Comparison of ENCODE assay signal across 12 cellular contexts in the genomic region with DNA sequence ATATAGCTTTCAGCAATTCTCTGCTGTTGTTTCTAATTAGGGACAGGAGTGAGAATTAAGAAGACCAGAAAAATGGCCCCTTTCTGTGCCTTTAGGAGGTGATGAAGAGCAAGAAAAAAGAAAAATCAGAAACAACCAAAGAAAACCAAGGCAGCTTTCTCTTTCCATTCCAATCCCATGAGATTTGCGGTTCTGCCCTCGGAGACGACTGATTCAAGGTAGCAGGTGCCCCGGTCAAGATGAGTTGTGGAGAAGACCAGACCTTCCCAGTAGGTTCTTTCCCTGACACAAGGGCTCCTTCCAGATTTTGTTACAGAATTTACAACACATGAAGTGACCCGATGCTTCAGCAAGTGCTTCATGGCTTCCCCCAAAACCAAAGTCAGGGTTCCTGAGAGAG. TPM values are rescaled to one million over a fixed set of nuclear protein-coding genes. Genes with fewer than 3 reads are reported as not detected.
DNase-seq lines count a peak whose midpoint lies in the region; ATAC-seq and TF ChIP-seq lines count a peak whose summit lies in the region.
"Had no signal": no experiment of that assay in that cellular context is flagged by ENCODE, and none has a peak within 500 bp of the region (broad histone marks: within the 10 kb centered on the region; RNA-seq: fewer than 3 reads in every experiment).

No MANE protein-coding gene starts in this region.

- ATAC-seq in GM18505 (IDR thresholded peaks at IDR 0.05; ENCODE audit: unreplicated experiment): peak; percentile 20
- peak; percentile 12 for ATAC-seq in GM21515 (IDR thresholded peaks at IDR 0.05; ENCODE audit: unreplicated experiment)
- ATAC-seq in HG03439 (IDR thresholded peaks at IDR 0.05; ENCODE audit: unreplicated experiment): peak; percentile 17
- ATAC-seq in naive B cell (ENCODE audit: low read depth in 2 of 2): peak in 1 of 2 donors; percentile 16
- no peak for ATAC-seq in heart right ventricle
- ATAC-seq in HG03025 (IDR thresholded peaks at IDR 0.05; ENCODE audit: low FRiP score, unreplicated experiment): no peak

- 88 to 93% methylated on average over 5 of the region's 5 CpGs for WGBS in heart right ventricle, 2 donors

- peak; percentile 58 for DNase-seq in naive B cell
- DNase-seq in heart right ventricle: no peak
- no peak for DNase-seq in H7
- no peak for DNase-seq in NCI-H187 treated with DMSO at 0.1 percent for 48 hours (lab: John Stamatoyannopoulos, UW)
- DNase-seq: DND-41, NCI-H748 treated with DMSO at 0.1 percent for 48 hours had no signal

- H3K27me3 ChIP-seq in heart right ventricle (no peaks in the 10 kb centered on the region), H7 (ENCODE audit: control insufficient read depth, insufficient read depth, low read length) (no peaks in the 10 kb centered on the region)

- H3K36me3 ChIP-seq in heart right ventricle (no peaks in the 10 kb centered on the region), H7 (replicated peaks; ENCODE audit: control insufficient read depth, insufficient read depth, low read length) (no peaks in the 10 kb centered on the region)

- peak overlapping the region in 1 of 10 donors; percentile 16 for H3K4me3 ChIP-seq in heart right ventricle
- H3K4me3 ChIP-seq in H7 (ENCODE audit: insufficient read depth, low read depth, low read length): no peak overlapping the region

- H3K4me1 ChIP-seq in heart right ventricle: peaks cover 0 to 43% (median 4%) of the 10 kb centered on the region in 9 donors

- H3K4me3 Mint-ChIP-seq in naive B cell: peak overlapping the region; percentile 78 to 97 (median 94)

- no peaks in the 10 kb centered on the region for H3K27me3 Mint-ChIP-seq in naive B cell

- H3K27ac ChIP-seq in heart right ventricle: peak overlapping the region in 2 of 10 donors; percentile 43 to 85

- TF ChIP-seq CTCF in heart right ventricle (IDR thresholded peaks at IDR 0.05): no peak

- H3K27ac Mint-ChIP-seq in naive B cell: peak overlapping the region; percentile 88 to 100 (median 98)

- H3K4me1 Mint-ChIP-seq in naive B cell: peaks cover 39 to 86% (median 75%) of the 10 kb centered on the region in 3 donors

- TF ChIP-seq POLR2A in GM18505 (IDR thresholded peaks at IDR 0.05; ENCODE audit: borderline replicate concordance, extremely low read depth, insufficient read depth, insufficient read length): peak; percentile 41

- H3K9me3 Mint-ChIP-seq in naive B cell: peaks cover 0 to 2% (median 0%) of the 10 kb centered on the region in 7 donors

- no peaks in the 10 kb centered on the region for H3K36me3 Mint-ChIP-seq in naive B cell

- intact Hi-C loops in heart right ventricle (cut with DNase I): loop anchor here in 6 of 10 donors (2.0 to 10.0 kb wide), 4 partner anchors 96 to 374 kb away; partner anchors contain the start of genes TLR6 (in 2 of the 6) and FAM114A1 (in 1 of the 6)

- no peaks in the 10 kb centered on the region for H3K9me3 ChIP-seq in heart right ventricle

RNA-seq across cellular contexts. Expression of gene TLR10, which starts 21.9 kb away (rescaled TPM):
- polyA plus RNA-seq in naive B cell (ENCODE audit: low read depth in 6 of 6): 100 to 1,000 TPM in 5 of 6 donors, 10 to 100 TPM in 1; 87.3 to 180 (median 116) TPM
- under 1 TPM in 4 of 10 donors, not detected in 6; 0.06 to 0.39 (median 0.11) TPM for total RNA-seq in heart right ventricle
- under 1 TPM in 1 of 2 donors, not detected in 1; 0.01 TPM for polyA plus RNA-seq in heart right ventricle
- not detected in 2 replicates for total RNA-seq in H7 (2014; rRNA removed; shearing (Covaris generic))
- total RNA-seq: LHCN-M2, osteoblast had no signal

RNA-seq across cellular contexts. Expression of gene TLR1, which starts 43.7 kb away (rescaled TPM):
- polyA plus RNA-seq in naive B cell (ENCODE audit: low read depth in 6 of 6) (10 to 100 TPM; 30.2 to 53.9 (median 35.7) TPM), heart right ventricle (under 1 TPM; 0.49 to 0.80 TPM)
- 10 to 100 TPM in 1 of 10 donors, 1 to 10 TPM in 8, under 1 TPM in 1; 0.93 to 14.0 (median 3.1) TPM for total RNA-seq in heart right ventricle
- total RNA-seq in H7 (2014; rRNA removed; shearing (Covaris generic)): 0.03 TPM in 1 of 2 replicates, not detected in the other

Comparison
In these comparisons a context has a peak if more than half of its experiments do, and no peak if none do; other contexts are left out.
1. ATAC-seq: peak in GM18505 (single experiment), GM21515 (single experiment) and HG03439 (single experiment); none in heart right ventricle (0 of 8) and HG03025 (single experiment).